Comparison of ENCODE assay signal across 8 cellular contexts in genomic region chr22:23402275-23403151, GRCh38.
DNase-seq lines count a peak whose midpoint lies in the region; ATAC-seq lines count a peak whose summit lies in the region.

No MANE protein-coding gene starts in this region.

- H3K27ac ChIP-seq in cingulate gyrus (ENCODE audit: low read depth, low read length), result peak overlapping the region; percentile 77

- ATAC-seq in GM19328 (IDR thresholded peaks at IDR 0.05; ENCODE audit: unreplicated experiment) (peak; percentile 67), left lobe of liver (peak; percentile 78), GM21786 (IDR thresholded peaks at IDR 0.05; ENCODE audit: unreplicated experiment) (no peak)

- no peaks in the 10 kb centered on the region for H3K27me3 ChIP-seq in MG63

- DNase-seq in Ammon's horn (ENCODE audit: low spot score), result peak; percentile 62
- peak; percentile 29 for DNase-seq in MG63
- peak; percentile 52 for DNase-seq in UCSD-AML1 (lab: John Stamatoyannopoulos, UW; ENCODE audit: unreplicated experiment)
- no peak for DNase-seq in left lobe of liver (ENCODE audit: low spot score)
- peak; percentile 19 to 60 (median 26) for DNase-seq in stimulated activated CD4-positive, alpha-beta T cell treated with anti-CD3 and anti-CD28 coated beads, TNF-alpha, amount 100 ng/mL, for 48 hours (ENCODE audit: low read depth in 3 of 3)

- no peak overlapping the region for H3K4me3 ChIP-seq in MG63

- no peaks in the 10 kb centered on the region for H3K36me3 ChIP-seq in MG63

- H3K9me3 ChIP-seq in MG63, result no peaks in the 10 kb centered on the region
